In the genomic region with DNA sequence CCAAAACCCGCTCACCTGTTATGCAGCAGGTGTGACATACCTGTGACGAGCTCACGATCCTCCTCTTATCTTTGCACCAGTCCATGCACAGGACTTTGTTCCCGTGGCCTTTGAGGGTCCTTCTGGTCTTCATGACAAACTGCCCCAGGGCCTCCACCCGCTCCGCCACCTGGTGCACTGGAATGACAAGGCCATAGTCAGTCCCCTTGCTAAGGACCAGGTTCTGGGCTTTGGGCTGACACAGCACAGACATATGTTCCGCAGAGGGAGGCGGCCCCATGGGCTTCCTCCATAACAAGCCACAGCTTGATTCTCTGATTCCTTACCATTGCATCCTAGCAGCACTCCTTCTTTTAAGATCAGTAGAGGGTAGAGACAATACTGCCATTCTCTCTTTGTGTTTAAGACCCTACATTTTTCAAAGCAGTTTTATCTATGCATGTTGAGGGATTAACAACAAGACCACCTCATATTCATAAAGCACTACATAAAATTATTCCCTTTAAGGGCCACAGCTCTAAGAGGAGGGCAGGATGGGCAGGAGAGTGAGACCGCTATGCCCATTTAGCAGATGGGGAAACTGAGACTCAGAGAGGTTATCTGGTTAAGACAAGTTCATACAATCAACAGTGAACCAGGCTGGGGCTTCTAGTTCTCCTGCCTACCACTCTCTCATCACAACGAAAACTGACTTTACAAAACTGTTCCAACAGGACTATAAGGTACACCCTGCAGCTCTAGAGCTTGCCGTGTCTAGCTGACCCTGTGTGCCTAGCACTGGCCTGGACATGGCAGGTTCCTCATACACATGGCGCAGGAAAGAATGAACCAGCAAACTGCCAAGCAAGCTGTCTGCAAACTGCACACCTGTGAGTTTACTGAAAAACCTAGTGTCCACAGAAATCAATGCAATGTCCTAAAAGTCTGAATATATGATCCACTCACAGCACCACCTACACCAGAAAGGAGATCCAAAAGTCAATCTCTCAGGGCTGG, we compare ENCODE assay signal across 1 cellular context.
A peak's percentile ranks its signal among the peaks of the same experiment; 100 is the strongest.
TF ChIP-seq lines count a peak whose summit lies in the region.

No MANE protein-coding gene starts in this region.

TF ChIP-seq in K562, 482 proteins besides CTCF, POLR2A, EP300 and RAD21:
- TF ChIP-seq RBM25 (IDR thresholded peaks at IDR 0.05; ENCODE audit: low read depth, low read length, severe bottlenecking) = peak; percentile 54
- no peak for TF ChIP-seq RBM22 (IDR thresholded peaks at IDR 0.05; ENCODE audit: low read depth, low read length, poor library complexity, severe bottlenecking)
- TF ChIP-seq ZNF77 (CRISPR knock-in tag; IDR thresholded peaks at IDR 0.05) = no peak
- TF ChIP-seq HIVEP1 (CRISPR knock-in tag; IDR thresholded peaks at IDR 0.05) = no peak
